Comparison of ENCODE assay signal across 9 cellular contexts in the genomic region with DNA sequence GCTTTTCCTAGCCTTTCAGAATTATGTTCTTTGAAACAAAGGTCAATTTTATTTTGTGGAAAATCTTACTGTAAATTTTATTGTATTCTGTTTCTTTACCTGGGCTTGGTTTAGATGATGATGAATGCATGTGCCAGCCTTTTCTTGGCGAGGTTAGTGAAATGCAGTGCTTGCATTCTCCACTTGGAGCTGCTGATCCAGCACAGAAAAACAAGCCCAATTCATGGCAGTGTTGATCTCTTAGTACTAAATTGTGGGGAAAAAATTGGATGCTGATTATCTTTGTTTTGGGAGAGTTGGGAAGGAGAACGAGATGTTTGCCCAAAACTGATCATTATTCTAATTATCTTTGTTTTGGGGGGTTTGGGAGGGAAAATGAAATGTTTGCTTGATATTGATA. TPM values are rescaled to one million over a fixed set of nuclear protein-coding genes. Genes with fewer than 3 reads are reported as not detected.
A peak's percentile ranks its signal among the peaks of the same experiment; 100 is the strongest.
DNase-seq lines count a peak whose midpoint lies in the region; ATAC-seq, FAIRE-seq and TF ChIP-seq lines count a peak whose summit lies in the region.
"Had no signal": no experiment of that assay in that cellular context is flagged by ENCODE, and none has a peak within 500 bp of the region (broad histone marks: within the 10 kb centered on the region; RNA-seq: fewer than 3 reads in every experiment).

No MANE protein-coding gene starts in this region.

- no peak for ATAC-seq in GM18520 (IDR thresholded peaks at IDR 0.05; ENCODE audit: unreplicated experiment)
- no peak for ATAC-seq in omental fat pad (ENCODE audit: low FRiP score)

- H3K36me3 Mint-ChIP-seq in chondrocyte (ENCODE audit: low read depth), result peaks cover 2% of the 10 kb centered on the region

- no peak overlapping the region for H3K4me3 Mint-ChIP-seq in chondrocyte (ENCODE audit: unreplicated experiment)

- no peak overlapping the region for H2AFZ ChIP-seq in neural cell (ENCODE audit: low read depth, low read length)

- H3F3A ChIP-seq in neural cell (ENCODE audit: insufficient read depth, low read length, poor library complexity, severe bottlenecking), result no peaks in the 10 kb centered on the region

- H3K4me2 ChIP-seq in neural cell (ENCODE audit: low read length), result no peak overlapping the region

- H3K4me1 Mint-ChIP-seq in chondrocyte (ENCODE audit: low read depth), result peaks cover 39% of the 10 kb centered on the region

- TF ChIP-seq CTCF in LNCAP (IDR thresholded peaks at IDR 0.05) (peak; percentile 81), chondrocyte (IDR thresholded peaks at IDR 0.05) (peak; percentile 79), neural cell (IDR thresholded peaks at IDR 0.05; ENCODE audit: poor library complexity, severe bottlenecking) (peak; percentile 65), omental fat pad (IDR thresholded peaks at IDR 0.05) (no peak)

- H4K20me1 ChIP-seq in neural cell (ENCODE audit: insufficient read depth), result no peaks in the 10 kb centered on the region

- H3K9me3 ChIP-seq in neural cell (ENCODE audit: low read length), result no peaks in the 10 kb centered on the region

- H3K27me3 Mint-ChIP-seq in chondrocyte (ENCODE audit: low read depth), result no peaks in the 10 kb centered on the region

- no peak overlapping the region for H3K4me3 ChIP-seq in neural cell (ENCODE audit: low read length)

- H3K9me2 ChIP-seq in neural cell (ENCODE audit: insufficient read depth, low read length), result no peaks in the 10 kb centered on the region

- no peak for TF ChIP-seq EP300 in neural cell (conservative IDR thresholded peaks at IDR 0.05; ENCODE audit: poor library complexity, severe bottlenecking)

- TF ChIP-seq POLR2A in GM12891 (IDR thresholded peaks at IDR 0.05; ENCODE audit: low read depth, low read length), result no peak

- H3K9ac ChIP-seq in neural cell (ENCODE audit: low read length), result no peak overlapping the region

- no peaks in the 10 kb centered on the region for H3K9me3 Mint-ChIP-seq in chondrocyte (ENCODE audit: low read depth)

- no peak for FAIRE-seq in GM12891 (lab: Jason Lieb, UNC)

- H3K27ac ChIP-seq in neural cell (ENCODE audit: low read length), result no peak overlapping the region

- H3K27ac Mint-ChIP-seq in chondrocyte (ENCODE audit: unreplicated experiment), result no peak overlapping the region

- H3K36me3 ChIP-seq in neural cell (ENCODE audit: insufficient read depth, low read length), result no peaks in the 10 kb centered on the region

- peak; percentile 38 for DNase-seq in Daoy (ENCODE audit: low read depth)
- no peak for DNase-seq in chondrocyte (ENCODE audit: low spot score)
- DNase-seq in SKM-1 treated with dmso at 0.1 percent for 144 hours (lab: John Stamatoyannopoulos, UW; ENCODE audit: unreplicated experiment), result no peak
- DNase-seq in GM12891 (ENCODE audit: insufficient read length, low spot score), result no peak
- no peak for DNase-seq in omental fat pad (ENCODE audit: low spot score)
- DNase-seq: cerebellar nuclear complex had no signal

- peak; percentile 59 for TF ChIP-seq RAD21 in neural cell (conservative IDR thresholded peaks at IDR 0.05)

- H3K79me2 ChIP-seq in neural cell (replicated peaks; ENCODE audit: insufficient read depth, low read length), result peaks cover 7% of the 10 kb centered on the region

- no peaks in the 10 kb centered on the region for H3K27me3 ChIP-seq in neural cell (ENCODE audit: insufficient read depth, low read depth, low read length)

TF ChIP-seq in neural cell, 6 proteins besides CTCF, POLR2A, EP300 and RAD21:
- TF ChIP-seq EZH2 (IDR thresholded peaks at IDR 0.05; ENCODE audit: borderline replicate concordance, insufficient read depth, low read length, poor library complexity, severe bottlenecking), result no peak
- TF ChIP-seq POLR2AphosphoS5 (IDR thresholded peaks at IDR 0.05), result no peak
- TF ChIP-seq, protein P1, sequence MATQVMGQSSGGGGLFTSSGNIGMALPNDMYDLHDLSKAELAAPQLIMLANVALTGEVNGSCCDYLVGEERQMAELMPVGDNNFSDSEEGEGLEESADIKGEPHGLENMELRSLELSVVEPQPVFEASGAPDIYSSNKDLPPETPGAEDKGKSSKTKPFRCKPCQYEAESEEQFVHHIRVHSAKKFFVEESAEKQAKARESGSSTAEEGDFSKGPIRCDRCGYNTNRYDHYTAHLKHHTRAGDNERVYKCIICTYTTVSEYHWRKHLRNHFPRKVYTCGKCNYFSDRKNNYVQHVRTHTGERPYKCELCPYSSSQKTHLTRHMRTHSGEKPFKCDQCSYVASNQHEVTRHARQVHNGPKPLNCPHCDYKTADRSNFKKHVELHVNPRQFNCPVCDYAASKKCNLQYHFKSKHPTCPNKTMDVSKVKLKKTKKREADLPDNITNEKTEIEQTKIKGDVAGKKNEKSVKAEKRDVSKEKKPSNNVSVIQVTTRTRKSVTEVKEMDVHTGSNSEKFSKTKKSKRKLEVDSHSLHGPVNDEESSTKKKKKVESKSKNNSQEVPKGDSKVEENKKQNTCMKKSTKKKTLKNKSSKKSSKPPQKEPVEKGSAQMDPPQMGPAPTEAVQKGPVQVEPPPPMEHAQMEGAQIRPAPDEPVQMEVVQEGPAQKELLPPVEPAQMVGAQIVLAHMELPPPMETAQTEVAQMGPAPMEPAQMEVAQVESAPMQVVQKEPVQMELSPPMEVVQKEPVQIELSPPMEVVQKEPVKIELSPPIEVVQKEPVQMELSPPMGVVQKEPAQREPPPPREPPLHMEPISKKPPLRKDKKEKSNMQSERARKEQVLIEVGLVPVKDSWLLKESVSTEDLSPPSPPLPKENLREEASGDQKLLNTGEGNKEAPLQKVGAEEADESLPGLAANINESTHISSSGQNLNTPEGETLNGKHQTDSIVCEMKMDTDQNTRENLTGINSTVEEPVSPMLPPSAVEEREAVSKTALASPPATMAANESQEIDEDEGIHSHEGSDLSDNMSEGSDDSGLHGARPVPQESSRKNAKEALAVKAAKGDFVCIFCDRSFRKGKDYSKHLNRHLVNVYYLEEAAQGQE (IDR thresholded peaks at IDR 0.05; ENCODE audit: borderline replicate concordance), result no peak
- no peak for TF ChIP-seq MXI1 (conservative IDR thresholded peaks at IDR 0.05; ENCODE audit: poor library complexity, severe bottlenecking)
- TF ChIP-seq SMC3 (conservative IDR thresholded peaks at IDR 0.05; ENCODE audit: poor library complexity), result peak; percentile 59
- no peak for TF ChIP-seq TAF1 (IDR thresholded peaks at IDR 0.05; ENCODE audit: low read depth)

TF ChIP-seq in GM12891, 5 proteins besides CTCF, POLR2A, EP300 and RAD21:
- no peak for TF ChIP-seq POLR2AphosphoS5 (IDR thresholded peaks at IDR 0.05; ENCODE audit: low read depth, low read length)
- TF ChIP-seq SPI1 (IDR thresholded peaks at IDR 0.05; ENCODE audit: low read depth, low read length), result no peak
- TF ChIP-seq POU2F2 (IDR thresholded peaks at IDR 0.05; ENCODE audit: low read depth, low read length), result no peak
- no peak for TF ChIP-seq TAF1 (IDR thresholded peaks at IDR 0.05; ENCODE audit: low read depth, low read length)
- TF ChIP-seq PAX5 (IDR thresholded peaks at IDR 0.05; ENCODE audit: insufficient read depth, low read length, severe bottlenecking), result no peak

RNA-seq across cellular contexts. Expression of a gene that starts 3.7 kb away (rescaled TPM):
- total RNA-seq in Daoy (2014; rRNA removed; shearing (Covaris generic)), result 13.5 and 15.7 TPM in 2 replicates
- total RNA-seq in chondrocyte, result 19.3 to 28.9 TPM (median 26.2 TPM) in 3 replicates
- polyA plus RNA-seq in neural cell, result 13.9 and 14.7 TPM in 2 replicates
- polyA minus RNA-seq in neural cell, result 11.0 and 11.9 TPM in 2 replicates
- polyA plus RNA-seq in GM12891 (2012; ENCODE audit: low read depth, missing spikeins), result 2.3 TPM
- total RNA-seq in omental fat pad, result 10 to 100 TPM in 3 of 4 donors, 1 to 10 TPM in 1; 9.2 to 23.4 (median 14.2) TPM

RNA-seq across cellular contexts. Expression of a gene that starts 35.5 kb away (rescaled TPM):
- total RNA-seq in Daoy (2014; rRNA removed; shearing (Covaris generic)), result 23.8 and 28.8 TPM in 2 replicates
- total RNA-seq in chondrocyte (1.5 to 7.9 TPM (median 1.7 TPM) in 3 replicates), omental fat pad (1 to 10 TPM in 3 of 4 donors, under 1 TPM in 1; 0.50 to 2.7 (median 1.9) TPM)
- polyA plus RNA-seq in neural cell, result 1.7 and 2.0 TPM in 2 replicates
- 3.7 and 4.2 TPM in 2 replicates for polyA minus RNA-seq in neural cell
- polyA plus RNA-seq in GM12891 (2012; ENCODE audit: low read depth, missing spikeins), result 4.2 TPM

Comparison
In these comparisons a context has a peak if more than half of its experiments do, and no peak if none do; other contexts are left out.
1. CTCF ChIP-seq: peak in LNCAP (single experiment), chondrocyte (single experiment) and neural cell (single experiment); none in omental fat pad (0 of 3).